In the genomic region with DNA sequence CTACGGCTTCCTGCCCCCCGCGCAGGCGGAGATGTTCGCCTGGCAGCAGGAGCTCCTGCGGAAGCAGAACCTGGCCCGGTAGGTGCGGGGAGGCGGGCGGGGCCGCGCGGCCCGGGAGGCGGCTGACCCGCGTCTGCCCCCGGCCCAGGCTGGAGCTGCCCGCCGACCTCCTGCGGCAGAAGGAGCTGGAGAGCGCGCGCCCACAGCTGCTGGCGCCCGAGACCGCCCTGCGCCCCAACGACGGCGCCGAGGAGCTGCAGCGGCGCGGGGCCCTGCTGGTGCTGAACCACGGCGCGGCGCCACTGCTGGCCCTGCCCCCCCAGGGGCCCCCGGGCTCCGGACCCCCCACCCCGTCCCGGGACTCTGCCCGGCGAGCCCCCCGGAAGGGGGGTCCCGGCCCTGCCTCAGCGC, we compare ENCODE assay signal across 9 cellular contexts. TPM values are rescaled to one million over a fixed set of nuclear protein-coding genes. Genes with fewer than 3 reads are reported as not detected.
DNase-seq lines count a peak whose midpoint lies in the region; ATAC-seq and TF ChIP-seq lines count a peak whose summit lies in the region.
"Had no signal": no experiment of that assay in that cellular context is flagged by ENCODE, and none has a peak within 500 bp of the region (broad histone marks: within the 10 kb centered on the region; RNA-seq: fewer than 3 reads in every experiment).

No MANE protein-coding gene starts in this region.

- peak overlapping the region; percentile 13 for H2BK5ac ChIP-seq in mesendoderm (ENCODE audit: low read length)

- H3K4me2 ChIP-seq in mesendoderm (ENCODE audit: low read length) = peak overlapping the region; percentile 9

- WGBS in mesendoderm (ENCODE audit: extremely low coverage, insufficient coverage, low lambda C conversion rate) = no CpG with 5 or more reads among the region's 48 CpGs

- peak overlapping the region; percentile 42 for H3K4me3 ChIP-seq in AG09309 (ENCODE audit: control insufficient read depth, low read depth, low read length)
- H3K4me3 ChIP-seq in HAP-1 = peak overlapping the region; percentile 37
- peak overlapping the region; percentile 55 for H3K4me3 ChIP-seq in mesendoderm (ENCODE audit: low read length)

- H4K8ac ChIP-seq in mesendoderm (ENCODE audit: low read depth, low read length) = no peak overlapping the region

- no peaks in the 10 kb centered on the region for H3K27me3 ChIP-seq in HAP-1 (ENCODE audit: low read depth)
- H3K27me3 ChIP-seq in mesendoderm (ENCODE audit: insufficient read depth, low read length, poor library complexity) = no peaks in the 10 kb centered on the region

- in situ Hi-C loops in HAP-1 (cut with MboI; ENCODE audit: low sequenced_read_pairs) = no loop called here

- no peak for TF ChIP-seq CTCF in AG09309 (IDR thresholded peaks at IDR 0.05; ENCODE audit: control insufficient read depth, insufficient read depth, low read depth, low read length, missing control alignments)

- no peak for ATAC-seq in HG03135 (IDR thresholded peaks at IDR 0.05; ENCODE audit: unreplicated experiment)
- ATAC-seq in GM21526 (IDR thresholded peaks at IDR 0.05; ENCODE audit: low FRiP score, unreplicated experiment) = no peak

- H4K5ac ChIP-seq in mesendoderm (ENCODE audit: low read length) = no peak overlapping the region

- peak overlapping the region; percentile 71 for H3K9ac ChIP-seq in mesendoderm (ENCODE audit: low read length)

- no peak overlapping the region for H2AK5ac ChIP-seq in mesendoderm (ENCODE audit: low read length)

- H3K79me2 ChIP-seq in mesendoderm (ENCODE audit: control insufficient read depth, insufficient read depth, low read length) = no peaks in the 10 kb centered on the region

- H2BK15ac ChIP-seq in mesendoderm (replicated peaks; ENCODE audit: low read depth) = no peak overlapping the region

- no peak overlapping the region for H3K23ac ChIP-seq in mesendoderm (ENCODE audit: low read length)

- H3K27ac ChIP-seq in mesendoderm (ENCODE audit: low read depth, low read length) = peak overlapping the region; percentile 29
- H3K27ac ChIP-seq: foreskin keratinocyte had no signal

- H2BK120ac ChIP-seq in mesendoderm (ENCODE audit: low read depth, low read length) = peak overlapping the region; percentile 31

- peak overlapping the region; percentile 97 for H3K4ac ChIP-seq in mesendoderm (ENCODE audit: low read depth, low read length)

- peak overlapping the region; percentile 91 for H3K56ac ChIP-seq in mesendoderm (ENCODE audit: low read length)

- peaks cover 37% of the 10 kb centered on the region for H3K36me3 ChIP-seq in HAP-1 (replicated peaks)
- peaks cover 2% of the 10 kb centered on the region for H3K36me3 ChIP-seq in mesendoderm (ENCODE audit: control insufficient read depth, insufficient read depth, low read length)

- H3K4me1 ChIP-seq in HAP-1 = peaks cover 22% of the 10 kb centered on the region
- H3K4me1 ChIP-seq in mesendoderm (ENCODE audit: control insufficient read depth, low read depth, low read length) = peaks cover 7% of the 10 kb centered on the region
- H3K4me1 ChIP-seq: foreskin keratinocyte had no signal

- H3K9me3 ChIP-seq in HAP-1 = no peaks in the 10 kb centered on the region

- DNase-seq in AG09309 (ENCODE audit: low read depth) = no peak
- peak in 1 of 2 experiments; percentile 51 for DNase-seq in HAP-1 (ENCODE audit: low spot score in 2 of 2)
- DNase-seq in astrocyte of the hippocampus (ENCODE audit: low read depth, low spot score) = peak; percentile 64
- peak; percentile 71 for DNase-seq in mesendoderm
- no peak for DNase-seq in GM19240 (ENCODE audit: insufficient read length, low spot score)
- DNase-seq in activated naive CD4-positive, alpha-beta T cell (lab: John Stamatoyannopoulos, UW) = no peak
- DNase-seq: foreskin keratinocyte had no signal

- H3K79me1 ChIP-seq in mesendoderm (ENCODE audit: low read length) = no peaks in the 10 kb centered on the region

- peak overlapping the region; percentile 82 for H3K18ac ChIP-seq in mesendoderm (ENCODE audit: low read length)

RNA-seq across cellular contexts. Expression of gene NOC2L, which starts 16.6 kb away (rescaled TPM):
- polyA plus RNA-seq in mesendoderm (2013, experiment 1 of 2) = 80.8 TPM
- 79.8 TPM for polyA plus RNA-seq in mesendoderm (2013, experiment 2 of 2)

RNA-seq across cellular contexts. Expression of gene KLHL17, which starts 18.0 kb away (rescaled TPM):
- polyA plus RNA-seq in mesendoderm (2013, experiment 1 of 2) = 10.4 TPM
- polyA plus RNA-seq in mesendoderm (2013, experiment 2 of 2) = 10.3 TPM

RNA-seq across cellular contexts. Expression of gene SAMD11, which starts 18.7 kb away (rescaled TPM):
- 2.7 TPM for polyA plus RNA-seq in mesendoderm (2013, experiment 1 of 2)
- polyA plus RNA-seq in mesendoderm (2013, experiment 2 of 2) = 2.2 TPM

RNA-seq across cellular contexts. Expression of gene PLEKHN1, which starts 23.9 kb away (rescaled TPM):
- 0.20 TPM for polyA plus RNA-seq in mesendoderm (2013, experiment 1 of 2)
- 0.28 TPM for polyA plus RNA-seq in mesendoderm (2013, experiment 2 of 2)

RNA-seq across cellular contexts. Expression of gene PERM1, which starts 39.5 kb away (rescaled TPM):
- polyA plus RNA-seq in mesendoderm (2013, experiment 1 of 2) = not detected
- polyA plus RNA-seq in mesendoderm (2013, experiment 2 of 2) = not detected
- polyA plus RNA-seq: foreskin keratinocyte had no signal

Comparison
In these comparisons a context has a peak if more than half of its experiments do, and no peak if none do; other contexts are left out.
1. DNase-seq: peak in astrocyte of the hippocampus (single experiment) and mesendoderm (single experiment); none in AG09309 (single experiment), GM19240 (single experiment) and activated naive CD4-positive, alpha-beta T cell (0 of 4).
2. Peak in every context shown above with its lines, with median percentiles within 50 percentile points of each other: H3K4me3 ChIP-seq.